28 cellular contexts compared by ENCODE assay signal in the genomic region with DNA sequence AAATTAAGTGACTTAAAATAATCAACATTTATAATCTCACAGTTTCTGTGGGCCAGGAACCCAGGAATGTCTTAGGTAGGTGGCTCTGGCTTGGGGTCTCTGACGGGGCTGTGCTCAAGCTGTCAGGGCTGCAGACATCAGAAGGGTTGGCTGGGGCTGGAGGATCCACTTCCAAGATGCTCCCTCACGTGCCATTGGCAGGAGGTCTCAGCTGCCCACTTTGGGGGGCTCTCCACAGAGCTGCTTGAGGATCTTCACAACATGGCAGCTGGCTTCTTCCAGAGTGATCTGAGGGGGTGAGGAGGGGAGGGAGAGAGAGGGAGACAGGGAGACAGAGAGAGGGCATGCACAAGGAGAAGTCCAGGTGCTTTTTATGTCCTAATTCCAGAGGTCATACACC. TPM values are rescaled to one million over a fixed set of nuclear protein-coding genes. Genes with fewer than 3 reads are reported as not detected.
"Had no signal": no experiment of that assay in that cellular context is flagged by ENCODE, and none has a peak within 500 bp of the region (broad histone marks: within the 10 kb centered on the region; RNA-seq: fewer than 3 reads in every experiment).

No MANE protein-coding gene starts in this region.

- H3K27me3 ChIP-seq: neutrophil, ovary, right lobe of liver, sigmoid colon, suprapubic skin, testis, tibial artery, transverse colon, upper lobe of right lung, uterus had no signal

- ATAC-seq: naive thymus-derived CD8-positive, alpha-beta T cell; natural killer cell treated with Interleukin-12 subunit alpha and Interleukin-12 subunit beta and Interleukin-15 and Interleukin-18, amount 100 ng/mL, for 72 hours; psoas muscle; stimulated activated memory B cell treated with anti-CD40 and anti-IgM and Interleukin-4, amounts not matched to agents 10 μg/mL and 1 μg/mL and 100 μg/mL, for 72 hours; stimulated activated naive CD8-positive, alpha-beta T cell treated with anti-CD3 and anti-CD28 coated beads, Interleukin-15, amount 100 ng/mL, for 72 hours; stimulated activated naive CD8-positive, alpha-beta T cell treated with anti-CD3 and anti-CD28 coated beads, Interleukin-15, Interleukin-2, amounts not matched to agents 100 U/mL and 50 U/mL, for 24 hours had no signal

- H3K9ac ChIP-seq: parathyroid adenoma had no signal

- FAIRE-seq: small intestine had no signal

- H3K27ac ChIP-seq: neutrophil, ovary, parathyroid adenoma, psoas muscle, right lobe of liver, sigmoid colon, suprapubic skin, testis, tibial artery, transverse colon, upper lobe of right lung, uterus had no signal

- H3K4me1 ChIP-seq: parathyroid adenoma, psoas muscle, right lobe of liver, sigmoid colon, suprapubic skin, testis, tibial artery, transverse colon, upper lobe of right lung, uterus had no signal

- H3K36me3 ChIP-seq: neutrophil, ovary, right lobe of liver, transverse colon, upper lobe of right lung, uterus had no signal

- H3K4me3 ChIP-seq: ovary, psoas muscle, right lobe of liver, sigmoid colon, suprapubic skin, testis, tibial artery, transverse colon, upper lobe of right lung, uterus had no signal

- DNase-seq: naive thymus-derived CD8-positive, alpha-beta T cell; nephron progenitor cell; nucleus accumbens; ovary; psoas muscle; right cardiac atrium; sigmoid colon; small intestine; stimulated activated CD4-positive, alpha-beta T cell treated with anti-CD3 and anti-CD28 coated beads, Interleukin-12 subunit alpha, Interleukin-12 subunit beta, amount 100 ng/mL, for 4 hours; stimulated activated CD4-positive, alpha-beta T cell treated with anti-CD3 and anti-CD28 coated beads, Interleukin-1b, Interleukin-23, amount 100 ng/mL, for 48 hours; stimulated activated CD4-positive, alpha-beta T cell treated with anti-CD3 and anti-CD28 coated beads, Interleukin-4, amount 100 ng/mL, for 1 hour; stimulated activated CD4-positive, alpha-beta T cell treated with anti-CD3 and anti-CD28 coated beads, Interleukin-4, amount 100 ng/mL, for 4 hours; stimulated activated CD8-positive, alpha-beta memory T cell treated with anti-CD3 and anti-CD28 coated beads, Interleukin-4, amount 100 ng/mL, for 48 hours; stimulated activated naive CD4-positive, alpha-beta T cell; stimulated activated naive CD8-positive, alpha-beta T cell treated with anti-CD3 and anti-CD28 coated beads, Interleukin-15, amount 100 ng/mL, for 72 hours; stimulated activated naive CD8-positive, alpha-beta T cell treated with anti-CD3 and anti-CD28 coated beads, Interleukin-15, Interleukin-2, amounts not matched to agents 100 U/mL and 50 U/mL, for 24 hours; substantia nigra; testis; tibial artery; transverse colon; upper lobe of right lung; uterus had no signal

- H3K9me3 ChIP-seq: neutrophil, ovary, psoas muscle, right lobe of liver, sigmoid colon, suprapubic skin, testis, tibial artery, transverse colon, upper lobe of right lung, uterus had no signal

RNA-seq across cellular contexts. Expression of gene DERL3, which starts 37.0 kb away (rescaled TPM):
- polyA plus RNA-seq: naive thymus-derived CD8-positive, alpha-beta T cell had no signal
